In the genomic region with DNA sequence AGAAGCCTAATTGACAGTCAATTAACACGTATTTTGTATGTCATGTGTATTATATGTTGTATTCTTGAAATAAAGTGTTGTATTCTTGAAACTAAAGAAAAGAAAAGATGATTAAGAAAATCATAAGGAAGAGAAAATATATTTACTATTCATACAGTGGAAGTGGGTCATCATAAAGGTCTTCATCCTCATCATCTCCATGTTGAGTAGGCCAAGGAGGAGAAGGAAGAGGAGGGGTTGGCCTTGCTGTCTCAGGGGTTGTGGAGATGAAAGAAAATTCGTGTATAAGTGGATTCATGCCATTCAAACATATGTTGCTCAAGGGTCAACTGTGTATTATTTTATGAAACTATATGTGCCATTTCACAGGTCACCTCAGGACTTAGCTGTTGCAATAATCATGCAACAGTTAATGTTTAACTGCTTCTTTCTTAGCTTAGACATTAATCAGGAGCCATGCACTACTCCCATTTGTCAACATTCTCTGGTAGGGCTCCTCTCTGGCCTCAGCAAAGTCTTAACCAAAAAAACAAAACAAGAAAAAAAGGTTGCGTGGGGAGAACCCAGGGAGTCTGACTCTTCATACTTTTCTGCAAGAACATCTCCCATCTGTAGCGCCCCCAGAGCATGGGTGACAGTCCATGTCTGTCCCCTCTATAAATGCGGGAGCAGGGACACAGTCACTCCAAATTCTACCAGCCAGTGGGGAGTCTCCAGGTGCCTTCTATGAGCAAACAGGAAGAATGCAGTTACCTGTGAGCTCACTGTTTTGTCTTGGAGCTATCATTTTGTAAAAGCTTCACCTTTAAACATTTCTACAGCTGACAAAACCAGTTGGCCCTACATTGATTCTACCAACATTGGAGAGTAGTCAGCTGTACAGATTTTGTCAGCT, we compare ENCODE assay signal across 27 cellular contexts. TPM values are rescaled to one million over a fixed set of nuclear protein-coding genes. Genes with fewer than 3 reads are reported as not detected.
DNase-seq lines count a peak whose midpoint lies in the region; ATAC-seq, FAIRE-seq and TF ChIP-seq lines count a peak whose summit lies in the region.
"Had no signal": no experiment of that assay in that cellular context is flagged by ENCODE, and none has a peak within 500 bp of the region (broad histone marks: within the 10 kb centered on the region; RNA-seq: fewer than 3 reads in every experiment).

No MANE protein-coding gene starts in this region.

- no peak overlapping the region for H2BK120ac ChIP-seq in mesendoderm (ENCODE audit: low read depth, low read length)

- no peak for TF ChIP-seq CTCF in A549 (IDR thresholded peaks at IDR 0.05)
- no peak for TF ChIP-seq CTCF in endodermal cell (conservative IDR thresholded peaks at IDR 0.05)
- no peak for TF ChIP-seq CTCF in coronary artery (IDR thresholded peaks at IDR 0.05)

- WGBS in A549 (ENCODE audit: missing lambda C conversion rate), result 51% methylated on average over 5 of the region's 5 CpGs
- 89 to 95% methylated on average over 2 to 5 of the region's 5 CpGs for WGBS in endodermal cell (ENCODE audit: insufficient coverage in 1 of 2, insufficient read length in 1 of 2), 2 experiments
- no CpG with 5 or more reads among the region's 5 CpGs for WGBS in mesendoderm (ENCODE audit: extremely low coverage, insufficient coverage, low lambda C conversion rate)

- no peaks in the 10 kb centered on the region for H3K79me2 ChIP-seq in mesendoderm (ENCODE audit: control insufficient read depth, insufficient read depth, low read length)

- CTCF ChIA-PET in A549 (lab: Yijun Ruan, JAX), result interaction anchor here (0.6 to 1.1 kb wide), 2 partner anchors 115 to 476 kb away, joined by 3 to 4 read pairs; no protein-coding TSS in a partner anchor

- H3K4me3 Mint-ChIP-seq in endodermal cell, result no peak overlapping the region
- H3K4me3 Mint-ChIP-seq: activated CD8-positive, alpha-beta T cell treated with anti-CD3 and anti-CD28 coated beads for 36 hours; activated naive CD4-positive, alpha-beta T cell treated with anti-CD3 and anti-CD28 coated beads for 36 hours; nephron had no signal

- H3K27me3 Mint-ChIP-seq in endodermal cell (ENCODE audit: insufficient read depth), result peaks cover 5% of the 10 kb centered on the region

- DNase-seq in A549 (ENCODE audit: low read depth in 1 of 2, low spot score in 1 of 2) (peak in 1 of 2 experiments; percentile 9), HuH-7 (ENCODE audit: low spot score) (peak; percentile 73), endodermal cell (peak; percentile 75), mesendoderm (peak; percentile 50), superior temporal gyrus (ENCODE audit: extremely low spot score) (no peak), coronary artery (ENCODE audit: low spot score) (no peak)
- DNase-seq in stimulated activated CD4-positive, alpha-beta T cell treated with anti-CD3 and anti-CD28 coated beads, Interleukin-4, amount 100 ng/mL, for 4 hours, result no peak
- no peak for DNase-seq in stimulated activated CD4-positive, alpha-beta T cell treated with anti-CD3 and anti-CD28 coated beads, Interleukin-12 subunit alpha, Interleukin-12 subunit beta, amount 100 ng/mL, for 4 hours
- DNase-seq: activated CD8-positive, alpha-beta T cell treated with anti-CD3 and anti-CD28 coated beads for 36 hours; activated naive CD4-positive, alpha-beta T cell treated with anti-CD3 and anti-CD28 coated beads for 36 hours; amygdala; central memory CD4-positive, alpha-beta T cell; GOT3; hypothalamus; KBM-7; NCI-H2029; NCI-H446 treated with DMSO at 0.1 percent for 48 hours had no signal

- peak overlapping the region; percentile 40; the same call in 2 of the 3 replicates for H3K4me2 ChIP-seq in A549
- H3K4me2 ChIP-seq in mesendoderm (ENCODE audit: low read length), result no peak overlapping the region
- H3K4me2 ChIP-seq: BLaER1 treated with 17β-estradiol and CSF1 and Interleukin-3, amounts not matched to agents 10 nM and 100 nM had no signal

- H3K36me3 Mint-ChIP-seq in endodermal cell (ENCODE audit: low read depth), result peaks cover 62% of the 10 kb centered on the region

- H3K27me3 ChIP-seq in endodermal cell (ENCODE audit: control insufficient read depth, insufficient read depth, low read length, poor library complexity, severe bottlenecking), result no peaks in the 10 kb centered on the region
- H3K27me3 ChIP-seq in mesendoderm (ENCODE audit: insufficient read depth, low read length, poor library complexity), result no peaks in the 10 kb centered on the region
- H3K27me3 ChIP-seq: BLaER1 treated with 17β-estradiol and CSF1 and Interleukin-3, amounts not matched to agents 10 nM and 100 nM; suprapubic skin had no signal

- no peak overlapping the region for H2AK5ac ChIP-seq in mesendoderm (ENCODE audit: low read length)

- no peak for TF ChIP-seq EP300 in A549 (IDR thresholded peaks at IDR 0.05)

- ATAC-seq in A549, result no peak; a peak in 1 of 6 replicates
- ATAC-seq: activated CD4-positive, CD25-positive, alpha-beta regulatory T cell treated with anti-CD3 and anti-CD28 coated beads, Interleukin-2, amount 50 U/mL, for 24 hours; activated CD8-positive, alpha-beta T cell treated with anti-CD3 and anti-CD28 coated beads for 36 hours; esophagus mucosa had no signal

- peak overlapping the region; percentile 49 for H3K27ac Mint-ChIP-seq in endodermal cell
- H3K27ac Mint-ChIP-seq: activated CD8-positive, alpha-beta T cell treated with anti-CD3 and anti-CD28 coated beads for 36 hours; activated naive CD4-positive, alpha-beta T cell treated with anti-CD3 and anti-CD28 coated beads for 36 hours had no signal

- H3K4me3 ChIP-seq in A549 (no peak overlapping the region), endodermal cell (ENCODE audit: low read length) (no peak overlapping the region), mesendoderm (ENCODE audit: low read length) (no peak overlapping the region), coronary artery (no peak overlapping the region)
- H3K4me3 ChIP-seq: BLaER1 treated with 17β-estradiol and CSF1 and Interleukin-3, amounts not matched to agents 10 nM and 100 nM; suprapubic skin had no signal

- H3K9ac ChIP-seq in endodermal cell (ENCODE audit: extremely low read depth, low read length, poor library complexity, severe bottlenecking) (no peak overlapping the region), mesendoderm (ENCODE audit: low read length) (no peak overlapping the region)
- H3K9ac ChIP-seq: BLaER1 treated with 17β-estradiol and CSF1 and Interleukin-3, amounts not matched to agents 10 nM and 100 nM had no signal

- no peak overlapping the region for H4K5ac ChIP-seq in mesendoderm (ENCODE audit: low read length)

- H4K8ac ChIP-seq in mesendoderm (ENCODE audit: low read depth, low read length), result no peak overlapping the region

- no peak for TF ChIP-seq POLR2A in A549 (IDR thresholded peaks at IDR 0.05; ENCODE audit: low read length)

- H3K4me1 ChIP-seq in A549, result peaks cover 13% of the 10 kb centered on the region; the same call in 2 of the 3 replicates
- peaks cover 5% of the 10 kb centered on the region for H3K4me1 ChIP-seq in endodermal cell (ENCODE audit: control insufficient read depth, insufficient read depth, low read length)
- H3K4me1 ChIP-seq in mesendoderm (ENCODE audit: control insufficient read depth, low read depth, low read length), result no peaks in the 10 kb centered on the region
- H3K4me1 ChIP-seq: BLaER1 treated with 17β-estradiol and CSF1 and Interleukin-3, amounts not matched to agents 10 nM and 100 nM; suprapubic skin had no signal

- H3K9me3 ChIP-seq in A549 (no peaks in the 10 kb centered on the region), endodermal cell (ENCODE audit: control insufficient read depth, low read length) (peaks cover 39% of the 10 kb centered on the region)
- H3K9me3 ChIP-seq: BLaER1 treated with 17β-estradiol and CSF1 and Interleukin-3, amounts not matched to agents 10 nM and 100 nM; suprapubic skin had no signal

- no peak overlapping the region for H3K56ac ChIP-seq in mesendoderm (ENCODE audit: low read length)

- H3K9me3 Mint-ChIP-seq in endodermal cell, result peaks cover 49% of the 10 kb centered on the region
- H3K9me3 Mint-ChIP-seq: activated CD8-positive, alpha-beta T cell treated with anti-CD3 and anti-CD28 coated beads for 36 hours; activated naive CD4-positive, alpha-beta T cell treated with anti-CD3 and anti-CD28 coated beads for 36 hours had no signal

- no peak overlapping the region for H3K23ac ChIP-seq in mesendoderm (ENCODE audit: low read length)

- H3K18ac ChIP-seq in mesendoderm (ENCODE audit: low read length), result no peak overlapping the region

- peaks cover 36% of the 10 kb centered on the region for H3K4me1 Mint-ChIP-seq in endodermal cell
- H3K4me1 Mint-ChIP-seq: nephron had no signal

- peaks cover 49% of the 10 kb centered on the region for H3K36me3 ChIP-seq in endodermal cell (ENCODE audit: control insufficient read depth, insufficient read depth, low read length)
- H3K36me3 ChIP-seq in mesendoderm (ENCODE audit: control insufficient read depth, insufficient read depth, low read length), result peaks cover 16% of the 10 kb centered on the region
- H3K36me3 ChIP-seq: BLaER1 treated with 17β-estradiol and CSF1 and Interleukin-3, amounts not matched to agents 10 nM and 100 nM; suprapubic skin had no signal

- no peak overlapping the region for H2BK15ac ChIP-seq in mesendoderm (replicated peaks; ENCODE audit: low read depth)

- no peak overlapping the region for H3K4ac ChIP-seq in mesendoderm (ENCODE audit: low read depth, low read length)

- FAIRE-seq in A549 (lab: Jason Lieb, UNC), result no peak
- FAIRE-seq: frontal cortex, keratinocyte had no signal

- H3K79me1 ChIP-seq in mesendoderm (ENCODE audit: low read length), result peaks cover 3% of the 10 kb centered on the region

- POLR2A ChIA-PET in A549 (lab: Yijun Ruan, JAX), result no interaction called here

- no peak for TF ChIP-seq RAD21 in A549 (conservative IDR thresholded peaks at IDR 0.05 in 1 of 2, IDR thresholded peaks at IDR 0.05 in 1 of 2)

- no peak overlapping the region for H2BK5ac ChIP-seq in mesendoderm (ENCODE audit: low read length)

- peak overlapping the region; percentile 57 to 58; a peak in 4 of 6 replicates for H3K27ac ChIP-seq in A549
- H3K27ac ChIP-seq in endodermal cell (ENCODE audit: low read depth, low read length), result no peak overlapping the region
- H3K27ac ChIP-seq in mesendoderm (ENCODE audit: low read depth, low read length), result no peak overlapping the region
- H3K27ac ChIP-seq in coronary artery, result no peak overlapping the region
- H3K27ac ChIP-seq: BLaER1 treated with 17β-estradiol and CSF1 and Interleukin-3, amounts not matched to agents 10 nM and 100 nM; RWPE1; suprapubic skin had no signal

RNA-seq across cellular contexts. Expression of gene LRRC2, which starts 19.9 kb away (rescaled TPM):
- 0.03 TPM in 1 of 2 replicates, not detected in the other for polyA plus RNA-seq in A549 (2011; rRNA removed)
- polyA plus RNA-seq in A549 (2012; cell fraction: cytosol; rRNA removed), result not detected in 2 replicates
- not detected in 2 replicates for polyA plus RNA-seq in A549 (2012; cell fraction: nucleus; rRNA removed)
- not detected in 3 replicates for polyA plus RNA-seq in A549 (2017; fragmentation: RNase III; extraction: RNeasy Plus Mini Kit Qiagen cat#74134 plus additional on column Dnase treatment)
- polyA minus RNA-seq in A549 (2011; rRNA and poly(A)+ RNA removed), result not detected in 2 replicates
- 10 to 100 TPM in 1 of 2 donors, 1 to 10 TPM in 1; 8.9 to 10.2 TPM for total RNA-seq in endodermal cell
- polyA plus RNA-seq in endodermal cell (2013, experiment 1 of 2), result 1.1 TPM
- polyA plus RNA-seq in endodermal cell (2013, experiment 2 of 2), result 0.70 TPM
- 3.4 TPM for polyA plus RNA-seq in mesendoderm (2013, experiment 1 of 2)
- 3.4 TPM for polyA plus RNA-seq in mesendoderm (2013, experiment 2 of 2)
- total RNA-seq: activated CD8-positive, alpha-beta T cell treated with anti-CD3 and anti-CD28 coated beads for 36 hours; activated naive CD4-positive, alpha-beta T cell treated with anti-CD3 and anti-CD28 coated beads for 36 hours had no signal

RNA-seq across cellular contexts. Expression of gene FAM240A, which starts 26.3 kb away (rescaled TPM):
- not detected in 2 replicates for polyA plus RNA-seq in A549 (2011; rRNA removed)
- polyA plus RNA-seq in A549 (2012; cell fraction: cytosol; rRNA removed), result not detected in 2 replicates
- polyA plus RNA-seq in A549 (2012; cell fraction: nucleus; rRNA removed), result not detected in 2 replicates
- not detected in 3 replicates for polyA plus RNA-seq in A549 (2017; fragmentation: RNase III; extraction: RNeasy Plus Mini Kit Qiagen cat#74134 plus additional on column Dnase treatment)
- not detected in 2 replicates for polyA minus RNA-seq in A549 (2011; rRNA and poly(A)+ RNA removed)
- not detected for total RNA-seq in endodermal cell
- polyA plus RNA-seq in endodermal cell (2013, experiment 1 of 2), result not detected
- polyA plus RNA-seq in endodermal cell (2013, experiment 2 of 2), result not detected
- polyA plus RNA-seq in mesendoderm (2013, experiment 1 of 2), result 0.07 TPM
- polyA plus RNA-seq in mesendoderm (2013, experiment 2 of 2), result 0.07 TPM
- total RNA-seq: A673; activated CD8-positive, alpha-beta T cell treated with anti-CD3 and anti-CD28 coated beads for 36 hours; activated naive CD4-positive, alpha-beta T cell treated with anti-CD3 and anti-CD28 coated beads for 36 hours; esophagus mucosa; frontal cortex; mesenteric fat pad had no signal
- polyA plus RNA-seq: keratinocyte had no signal

Comparison
In these comparisons a context has a peak if more than half of its experiments do, and no peak if none do; other contexts are left out.
1. DNase-seq: peak in HuH-7 (single experiment), endodermal cell (single experiment) and mesendoderm (single experiment); none in stimulated activated CD4-positive, alpha-beta T cell treated with anti-CD3 and anti-CD28 coated beads, Interleukin-4, amount 100 ng/mL, for 4 hours (0 of 2), stimulated activated CD4-positive, alpha-beta T cell treated with anti-CD3 and anti-CD28 coated beads, Interleukin-12 subunit alpha, Interleukin-12 subunit beta, amount 100 ng/mL, for 4 hours (single experiment), superior temporal gyrus (single experiment) and coronary artery (single experiment).
2. H3K27ac ChIP-seq: peak in A549 (2 of 2); none in endodermal cell (single experiment), mesendoderm (single experiment) and coronary artery (0 of 2).